ENCODE assay signal across 11 cellular contexts in genomic region chr14:91311284-91311662, GRCh38.
DNase-seq lines count a peak whose midpoint lies in the region; ATAC-seq and TF ChIP-seq lines count a peak whose summit lies in the region.
"Had no signal": no experiment of that assay in that cellular context is flagged by ENCODE, and none has a peak within 500 bp of the region (broad histone marks: within the 10 kb centered on the region; RNA-seq: fewer than 3 reads in every experiment).

No MANE protein-coding gene starts in this region.

- ATAC-seq in CD8-positive, alpha-beta T cell, result peak; percentile 30
- ATAC-seq in activated CD8-positive, alpha-beta T cell treated with anti-CD3 and anti-CD28 coated beads, Interleukin-2, amount 10 ng/mL, durations not matched to agents 7 days and 5 days, result peak; percentile 54
- peak; percentile 28 for ATAC-seq in left lobe of liver
- no peak for ATAC-seq in HG03039 (IDR thresholded peaks at IDR 0.05; ENCODE audit: unreplicated experiment)
- ATAC-seq in GM18861 (IDR thresholded peaks at IDR 0.05; ENCODE audit: unreplicated experiment), result no peak

- TF ChIP-seq CTCF in CD8-positive, alpha-beta T cell (IDR thresholded peaks at IDR 0.05), result no peak

- H3K4me3 Mint-ChIP-seq in CD8-positive, alpha-beta T cell, result peak overlapping the region; percentile 64
- H3K4me3 Mint-ChIP-seq in activated CD8-positive, alpha-beta T cell treated with anti-CD3 and anti-CD28 coated beads, Interleukin-2, amount 10 ng/mL, durations not matched to agents 7 days and 5 days, result peak overlapping the region; percentile 49

- peaks cover 41% of the 10 kb centered on the region for H3K4me1 ChIP-seq in CD8-positive, alpha-beta T cell (ENCODE audit: insufficient read depth, low read length)

- H3K27ac ChIP-seq in CD8-positive, alpha-beta T cell (ENCODE audit: low read depth, low read length), result peak overlapping the region; percentile 75

- H3K27me3 Mint-ChIP-seq in CD8-positive, alpha-beta T cell (ENCODE audit: low read depth), result no peaks in the 10 kb centered on the region
- no peaks in the 10 kb centered on the region for H3K27me3 Mint-ChIP-seq in activated CD8-positive, alpha-beta T cell treated with anti-CD3 and anti-CD28 coated beads, Interleukin-2, amount 10 ng/mL, durations not matched to agents 7 days and 5 days (ENCODE audit: low read depth)

- H3K36me3 ChIP-seq in CD8-positive, alpha-beta T cell (ENCODE audit: insufficient read depth, low read length), result peaks cover 82% of the 10 kb centered on the region

- H3K36me3 Mint-ChIP-seq in CD8-positive, alpha-beta T cell, result peaks cover 96% of the 10 kb centered on the region
- H3K36me3 Mint-ChIP-seq in activated CD8-positive, alpha-beta T cell treated with anti-CD3 and anti-CD28 coated beads, Interleukin-2, amount 10 ng/mL, durations not matched to agents 7 days and 5 days (ENCODE audit: low read depth), result peaks cover 94% of the 10 kb centered on the region

- no peaks in the 10 kb centered on the region for H3K9me3 ChIP-seq in CD8-positive, alpha-beta T cell (ENCODE audit: low read length)

- intact Hi-C loops in CD8-positive, alpha-beta T cell (cut with DNase I, micrococcal nuclease), result no loop called here

- CTCF ChIA-PET in CD8-positive, alpha-beta T cell (lab: Charles Lee), result interaction anchor here (0.7 to 2.6 kb wide), 8 partner anchors 11 to 409 kb away, joined by 3 to 13 read pairs (median 4); no protein-coding TSS in a partner anchor
- CTCF ChIA-PET in activated CD8-positive, alpha-beta T cell treated with anti-CD3 and anti-CD28 coated beads, Interleukin-2, amount 10 ng/mL, durations not matched to agents 7 days and 5 days (lab: Charles Lee), result interaction anchor here (1.4 kb wide), 1 partner anchor 12 kb away, joined by 4 read pairs; no protein-coding TSS in a partner anchor

- no peaks in the 10 kb centered on the region for H3K9me3 Mint-ChIP-seq in CD8-positive, alpha-beta T cell
- no peaks in the 10 kb centered on the region for H3K9me3 Mint-ChIP-seq in activated CD8-positive, alpha-beta T cell treated with anti-CD3 and anti-CD28 coated beads, Interleukin-2, amount 10 ng/mL, durations not matched to agents 7 days and 5 days (ENCODE audit: insufficient read depth)

- DNase-seq in CD8-positive, alpha-beta T cell, result peak; percentile 27 to 78 (median 55)
- peak; percentile 40 for DNase-seq in NOMO-1 treated with DMSO at 0.1 percent for 48 hours (lab: John Stamatoyannopoulos, UW; ENCODE audit: unreplicated experiment)
- DNase-seq in activated CD8-positive, alpha-beta T cell treated with anti-CD3 and anti-CD28 coated beads, Interleukin-2, amount 10 ng/mL, durations not matched to agents 7 days and 5 days, result peak; percentile 82
- no peak for DNase-seq in left lobe of liver (ENCODE audit: low spot score)
- DNase-seq in EL, result no peak
- no peak for DNase-seq in GM03348 (ENCODE audit: low spot score)
- DNase-seq: amniotic stem cell, left cardiac atrium, RPMI8226 had no signal

- H3K27me3 ChIP-seq in CD8-positive, alpha-beta T cell (ENCODE audit: insufficient read depth, low read length), result no peaks in the 10 kb centered on the region

- POLR2A ChIA-PET in CD8-positive, alpha-beta T cell (lab: Charles Lee), result interaction anchor here (1.0 to 2.3 kb wide), 2 partner anchors 13 to 87 kb away, joined by 3 to 11 read pairs; no protein-coding TSS in a partner anchor
- POLR2A ChIA-PET in activated CD8-positive, alpha-beta T cell treated with anti-CD3 and anti-CD28 coated beads, Interleukin-2, amount 10 ng/mL, durations not matched to agents 7 days and 5 days (lab: Charles Lee), result interaction anchor here (1.4 kb wide), 1 partner anchor 105 kb away, joined by 7 read pairs; no protein-coding TSS in a partner anchor

- no peak overlapping the region for H3K4me3 ChIP-seq in CD8-positive, alpha-beta T cell (ENCODE audit: low read depth, low read length)

- peaks cover 52% of the 10 kb centered on the region for H3K4me1 Mint-ChIP-seq in CD8-positive, alpha-beta T cell (ENCODE audit: low read depth)
- H3K4me1 Mint-ChIP-seq in activated CD8-positive, alpha-beta T cell treated with anti-CD3 and anti-CD28 coated beads, Interleukin-2, amount 10 ng/mL, durations not matched to agents 7 days and 5 days (ENCODE audit: low read depth), result peaks cover 64% of the 10 kb centered on the region

- H3K27ac Mint-ChIP-seq in CD8-positive, alpha-beta T cell, result peak overlapping the region; percentile 95
- peak overlapping the region; percentile 92 for H3K27ac Mint-ChIP-seq in activated CD8-positive, alpha-beta T cell treated with anti-CD3 and anti-CD28 coated beads, Interleukin-2, amount 10 ng/mL, durations not matched to agents 7 days and 5 days

Comparison
In these comparisons a context has a peak if more than half of its experiments do, and no peak if none do; other contexts are left out.
1. ATAC-seq: peak in CD8-positive, alpha-beta T cell (single experiment), activated CD8-positive, alpha-beta T cell treated with anti-CD3 and anti-CD28 coated beads, Interleukin-2, amount 10 ng/mL, durations not matched to agents 7 days and 5 days (single experiment) and left lobe of liver (single experiment); none in HG03039 (single experiment) and GM18861 (single experiment).
2. DNase-seq: peak in CD8-positive, alpha-beta T cell (7 of 7), NOMO-1 treated with DMSO at 0.1 percent for 48 hours (single experiment) and activated CD8-positive, alpha-beta T cell treated with anti-CD3 and anti-CD28 coated beads, Interleukin-2, amount 10 ng/mL, durations not matched to agents 7 days and 5 days (single experiment); none in left lobe of liver (single experiment), EL (single experiment) and GM03348 (single experiment).